1 cellular context compared by ENCODE assay signal in genomic region chr1:223739366-223740057, GRCh38.
TF ChIP-seq lines count a peak whose summit lies in the region.

No MANE protein-coding gene starts in this region.

TF ChIP-seq in A549, 52 proteins besides CTCF, POLR2A, EP300 and RAD21 (continued from another document):
- TF ChIP-seq, protein P1, sequence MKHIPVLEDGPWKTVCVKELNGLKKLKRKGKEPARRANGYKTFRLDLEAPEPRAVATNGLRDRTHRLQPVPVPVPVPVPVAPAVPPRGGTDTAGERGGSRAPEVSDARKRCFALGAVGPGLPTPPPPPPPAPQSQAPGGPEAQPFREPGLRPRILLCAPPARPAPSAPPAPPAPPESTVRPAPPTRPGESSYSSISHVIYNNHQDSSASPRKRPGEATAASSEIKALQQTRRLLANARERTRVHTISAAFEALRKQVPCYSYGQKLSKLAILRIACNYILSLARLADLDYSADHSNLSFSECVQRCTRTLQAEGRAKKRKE (CRISPR knock-in tag; IDR thresholded peaks at IDR 0.05; ENCODE audit: low read depth) = no peak
- no peak for TF ChIP-seq EHF (CRISPR knock-in tag; IDR thresholded peaks at IDR 0.05)
- no peak for TF ChIP-seq CEBPB (IDR thresholded peaks at IDR 0.05)
- TF ChIP-seq, protein P2, sequence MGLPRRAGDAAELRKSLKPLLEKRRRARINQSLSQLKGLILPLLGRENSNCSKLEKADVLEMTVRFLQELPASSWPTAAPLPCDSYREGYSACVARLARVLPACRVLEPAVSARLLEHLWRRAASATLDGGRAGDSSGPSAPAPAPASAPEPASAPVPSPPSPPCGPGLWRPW (IDR thresholded peaks at IDR 0.05) = no peak
- TF ChIP-seq NFE2L2 (conservative IDR thresholded peaks at IDR 0.05; ENCODE audit: low read length) = no peak
- TF ChIP-seq MAFK (IDR thresholded peaks at IDR 0.05; ENCODE audit: partially characterized antibody) = no peak
- TF ChIP-seq TP53 (CRISPR knock-in tag; IDR thresholded peaks at IDR 0.05) = no peak
- no peak for TF ChIP-seq FOSL2 (IDR thresholded peaks at IDR 0.05)
- TF ChIP-seq FOSL2 (CRISPR knock-in tag; IDR thresholded peaks at IDR 0.05) = no peak
- no peak for TF ChIP-seq NPAS2 (CRISPR knock-in tag; IDR thresholded peaks at IDR 0.05; ENCODE audit: borderline replicate concordance)
- TF ChIP-seq RNF2 (IDR thresholded peaks at IDR 0.05; ENCODE audit: borderline replicate concordance, low read depth) = no peak
TF ChIP-seq in A549: peak in this region for 0.
